Comparison of ENCODE assay signal across 25 cellular contexts in genomic region chr1:20837554-20838192, GRCh38.
DNase-seq lines count a peak whose midpoint lies in the region; ATAC-seq lines count a peak whose summit lies in the region.
"Had no signal": no experiment of that assay in that cellular context is flagged by ENCODE, and none has a peak within 500 bp of the region (broad histone marks: within the 10 kb centered on the region; RNA-seq: fewer than 3 reads in every experiment).

No MANE protein-coding gene starts in this region.

- H3K36me3 ChIP-seq in adipocyte (ENCODE audit: control insufficient read depth, insufficient read depth, low read length, severe bottlenecking): peaks cover 36% of the 10 kb centered on the region
- H3K36me3 ChIP-seq: colonic mucosa had no signal

- no peaks in the 10 kb centered on the region for H3K27me3 ChIP-seq in adipocyte (replicated peaks; ENCODE audit: control insufficient read depth, insufficient read depth, low read length)
- H3K27me3 ChIP-seq: colonic mucosa, gastroesophageal sphincter, left lung, thyroid gland had no signal

- DNase-seq in SKM-1 treated with dmso at 0.1 percent for 144 hours (lab: John Stamatoyannopoulos, UW; ENCODE audit: unreplicated experiment): peak; percentile 50
- no peak for DNase-seq in SKM-1 (lab: John Stamatoyannopoulos, UW; ENCODE audit: unreplicated experiment)
- peak; percentile 34 for DNase-seq in adipocyte (ENCODE audit: low read depth)
- DNase-seq in globus pallidus (ENCODE audit: low spot score): peak; percentile 38
- DNase-seq in KG1 (lab: John Stamatoyannopoulos, UW): no peak
- no peak for DNase-seq in NCI-H1417 (lab: John Stamatoyannopoulos, UW)
- DNase-seq: activated CD4-positive, alpha-beta memory T cell treated with anti-CD3 and anti-CD28 coated beads for 36 hours; activated CD8-positive, alpha-beta memory T cell treated with anti-CD3 and anti-CD28 coated beads, Interleukin-2, amount 50 U/mL, for 48 hours; activated naive CD4-positive, alpha-beta T cell treated with anti-CD3 and anti-CD28 coated beads, Interleukin-2, amount 50 U/mL, for 16 hours; anterior cingulate cortex; CD8-positive, alpha-beta memory T cell; colonic mucosa; H7; hippocampal formation; immature natural killer cell; left lung; NCI-H146; SHP77; T-cell; thyroid gland had no signal

- ATAC-seq in GM21447 (IDR thresholded peaks at IDR 0.05; ENCODE audit: unreplicated experiment) (no peak), HG03175 (IDR thresholded peaks at IDR 0.05; ENCODE audit: unreplicated experiment) (no peak)
- ATAC-seq: esophagus mucosa, gastroesophageal sphincter, left lung, Panc1, T-cell had no signal

- H3K9me3 ChIP-seq in adipocyte (ENCODE audit: control insufficient read depth, low read length): no peaks in the 10 kb centered on the region
- H3K9me3 ChIP-seq: colonic mucosa, gastroesophageal sphincter, left lung, thyroid gland had no signal

- no peak overlapping the region for H3K9ac ChIP-seq in adipocyte (ENCODE audit: low read length)

- peaks cover 7% of the 10 kb centered on the region for H3K4me1 ChIP-seq in adipocyte (ENCODE audit: control insufficient read depth, insufficient read depth, low read length)
- H3K4me1 ChIP-seq: colonic mucosa, gastroesophageal sphincter had no signal

- H3K4me3 ChIP-seq in adipocyte (ENCODE audit: low read length): no peak overlapping the region
- H3K4me3 ChIP-seq: colonic mucosa, gastroesophageal sphincter, left lung, thyroid gland had no signal

Comparison
In these comparisons a context has a peak if more than half of its experiments do, and no peak if none do; other contexts are left out.
1. DNase-seq: peak in SKM-1 treated with dmso at 0.1 percent for 144 hours (single experiment), adipocyte (single experiment) and globus pallidus (single experiment); none in SKM-1 (single experiment), KG1 (single experiment) and NCI-H1417 (0 of 3).